Comparison of ENCODE assay signal across 8 cellular contexts in the genomic region with DNA sequence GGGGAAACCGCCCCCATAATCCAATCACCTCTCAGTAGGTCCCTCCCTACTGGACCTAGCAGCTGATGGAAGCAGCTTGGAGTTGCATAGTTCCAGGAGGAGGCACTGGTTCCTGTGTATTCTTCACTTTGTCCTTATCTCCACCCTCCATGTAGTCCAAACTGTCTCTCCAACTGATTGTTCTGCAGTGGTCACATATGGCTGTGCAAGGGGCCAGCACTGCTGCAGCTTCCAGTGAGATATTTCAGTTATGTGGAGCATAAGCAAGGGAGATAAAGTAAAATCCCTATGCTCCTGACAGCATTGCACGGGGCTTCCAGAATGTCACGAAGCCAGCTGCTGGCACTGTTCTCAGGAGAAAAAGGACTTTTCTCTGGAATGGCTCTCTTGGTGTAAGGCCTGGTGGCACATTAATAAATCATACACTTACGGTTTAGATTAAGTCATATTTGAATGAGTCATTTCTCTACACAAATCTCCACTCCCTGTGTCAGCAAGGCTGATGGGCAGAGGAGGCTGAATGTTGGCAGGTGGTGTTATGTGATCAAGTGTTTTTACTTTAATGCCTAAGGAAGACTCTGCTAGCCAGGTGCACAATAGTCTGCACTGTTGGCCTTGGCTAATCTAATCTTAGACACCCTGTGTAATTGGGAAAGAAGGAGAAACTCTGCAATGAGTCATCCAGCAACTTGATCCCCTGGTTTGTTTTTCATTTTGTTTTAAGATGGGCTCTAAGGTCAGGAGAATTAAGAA.
DNase-seq lines count a peak whose midpoint lies in the region; ATAC-seq and TF ChIP-seq lines count a peak whose summit lies in the region.

No MANE protein-coding gene starts in this region.

- H3K9ac ChIP-seq in duodenal mucosa (ENCODE audit: low read depth in 1 of 2, low read length in 2 of 2): peak overlapping the region in 1 of 2 donors; percentile 22

- peak overlapping the region; percentile 21 to 60 for H3K4me3 ChIP-seq in duodenal mucosa (ENCODE audit: low read depth in 1 of 2, low read length in 2 of 2)
- H3K4me3 ChIP-seq in mucosa of descending colon: no peak overlapping the region

- TF ChIP-seq CTCF in mucosa of descending colon (IDR thresholded peaks at IDR 0.05): no peak

- DNase-seq in DMS53 treated with DMSO at 0.1 percent for 48 hours (lab: John Stamatoyannopoulos, UW; ENCODE audit: unreplicated experiment): peak; percentile 81
- DNase-seq in NCI-H460 (ENCODE audit: extremely low read depth, low read depth): peak; percentile 37
- no peak for DNase-seq in mucosa of descending colon
- DNase-seq in effector CD4-positive, alpha-beta T cell: no peak
- no peak for DNase-seq in dedifferentiated amniotic fluid mesenchymal stem cell (ENCODE audit: extremely low spot score)
- no peak for DNase-seq in activated effector memory CD4-positive, alpha-beta T cell treated with anti-CD3 and anti-CD28 coated beads, Interleukin-2, amount 50 U/mL, for 16 hours

- H3K36me3 ChIP-seq in duodenal mucosa (ENCODE audit: control insufficient read depth in 1 of 2, insufficient read depth in 2 of 2, low read length in 2 of 2): no peaks in the 10 kb centered on the region
- no peaks in the 10 kb centered on the region for H3K36me3 ChIP-seq in mucosa of descending colon (ENCODE audit: low read depth)

- H3K4me1 ChIP-seq in duodenal mucosa (ENCODE audit: control insufficient read depth in 1 of 2, insufficient read depth in 2 of 2, low read length in 2 of 2): peaks cover 6 to 35% of the 10 kb centered on the region in 2 donors
- H3K4me1 ChIP-seq in mucosa of descending colon (ENCODE audit: low read depth): no peaks in the 10 kb centered on the region

- intact Hi-C loops in mucosa of descending colon (cut with DNase I, micrococcal nuclease): no loop called here

- H3K27ac ChIP-seq in duodenal mucosa (ENCODE audit: low read depth, low read length): peak overlapping the region; percentile 59

- ATAC-seq in mucosa of descending colon (peak; percentile 94), GM19463 (IDR thresholded peaks at IDR 0.05; ENCODE audit: unreplicated experiment) (no peak)

- no peaks in the 10 kb centered on the region for H3K27me3 ChIP-seq in duodenal mucosa (ENCODE audit: control insufficient read depth in 1 of 2, insufficient read depth in 2 of 2, low read length in 2 of 2)

- H3K9me3 ChIP-seq in duodenal mucosa (ENCODE audit: control insufficient read depth in 1 of 2, low read length in 2 of 2): peaks cover 0 to 6% of the 10 kb centered on the region in 2 donors
- H3K9me3 ChIP-seq in mucosa of descending colon: no peaks in the 10 kb centered on the region

Comparison
In these comparisons a context has a peak if more than half of its experiments do, and no peak if none do; other contexts are left out.
1. DNase-seq: peak in DMS53 treated with DMSO at 0.1 percent for 48 hours (single experiment) and NCI-H460 (single experiment); none in mucosa of descending colon (0 of 3), effector CD4-positive, alpha-beta T cell (single experiment), dedifferentiated amniotic fluid mesenchymal stem cell (single experiment) and activated effector memory CD4-positive, alpha-beta T cell treated with anti-CD3 and anti-CD28 coated beads, Interleukin-2, amount 50 U/mL, for 16 hours (single experiment).